In the genomic region with DNA sequence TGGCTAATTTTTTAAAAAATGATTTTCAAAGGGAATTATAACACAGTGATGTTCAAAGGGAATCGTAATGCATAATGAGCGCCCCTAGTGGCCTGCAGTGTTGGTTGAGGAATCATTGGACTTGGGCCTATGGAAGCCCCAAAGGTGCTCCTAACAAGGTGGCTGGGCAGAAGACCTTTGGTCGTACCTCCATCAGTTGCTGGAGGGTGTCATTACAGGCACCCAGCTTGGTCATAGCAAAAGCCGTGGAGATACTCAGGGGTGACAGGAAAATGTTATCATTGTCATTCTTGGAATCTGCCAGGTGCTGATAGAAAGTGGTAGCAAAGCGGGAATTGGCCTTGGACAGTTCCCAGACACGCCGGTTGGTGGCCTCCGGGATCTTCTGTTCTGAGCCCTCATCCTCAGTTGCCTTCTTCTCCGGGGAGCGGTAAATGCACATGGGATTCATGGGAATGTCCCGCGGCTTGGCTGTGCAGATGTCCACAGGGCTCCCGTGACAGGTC, we compare ENCODE assay signal across 10 cellular contexts. TPM values are rescaled to one million over a fixed set of nuclear protein-coding genes. Genes with fewer than 3 reads are reported as not detected.
DNase-seq lines count a peak whose midpoint lies in the region; ATAC-seq, FAIRE-seq and TF ChIP-seq lines count a peak whose summit lies in the region.
"Had no signal": no experiment of that assay in that cellular context is flagged by ENCODE, and none has a peak within 500 bp of the region (broad histone marks: within the 10 kb centered on the region; RNA-seq: fewer than 3 reads in every experiment).

No MANE protein-coding gene starts in this region.

- no peaks in the 10 kb centered on the region for H3K4me1 ChIP-seq in hepatocyte (ENCODE audit: insufficient read depth)

- DNase-seq in DMS53 treated with DMSO at 0.1 percent for 48 hours (lab: John Stamatoyannopoulos, UW; ENCODE audit: unreplicated experiment) (peak; percentile 20), HT1080 (ENCODE audit: low read depth) (peak; percentile 18), hepatocyte (ENCODE audit: low spot score) (peak; percentile 21), dorsolateral prefrontal cortex (no peak), Right ventricle myocardium inferior (ENCODE audit: missing footprints) (no peak), occipital lobe (lab: John Stamatoyannopoulos, UW) (no peak)
- DNase-seq: naive B cell had no signal

- 85% methylated on average over 13 of the region's 13 CpGs for WGBS in hepatocyte (ENCODE audit: low lambda C conversion rate, missing lambda C conversion rate)

- intact Hi-C loops in dorsolateral prefrontal cortex (cut with DNase I) (no loop called here), Right ventricle myocardium inferior (cut with DNase I) (no loop called here)

- no peaks in the 10 kb centered on the region for H3K9me2 ChIP-seq in hepatocyte (replicated peaks; ENCODE audit: insufficient read depth)

- H3K4me2 ChIP-seq in hepatocyte: no peak overlapping the region

- H3K27ac ChIP-seq in hepatocyte (no peak overlapping the region), dorsolateral prefrontal cortex (no peak overlapping the region)

- H4K20me1 ChIP-seq in hepatocyte (ENCODE audit: insufficient read depth, poor library complexity, severe bottlenecking): no peaks in the 10 kb centered on the region

- peak; percentile 32 for TF ChIP-seq CTCF in hepatocyte (IDR thresholded peaks at IDR 0.05; ENCODE audit: poor library complexity)
- peak in 4 of 56 donors; percentile 7 to 23 (median 18) for TF ChIP-seq CTCF in dorsolateral prefrontal cortex (IDR thresholded peaks at IDR 0.05 in 54 of 56, conservative IDR thresholded peaks at IDR 0.05 in 2 of 56; ENCODE audit: low read depth in 1 of 56, partially characterized antibody in 56 of 56)

- H2AFZ ChIP-seq in hepatocyte: no peak overlapping the region

- no peaks in the 10 kb centered on the region for H3K79me2 ChIP-seq in hepatocyte

- no peaks in the 10 kb centered on the region for H3K9me3 ChIP-seq in hepatocyte (ENCODE audit: low read depth)

- H3K4me3 ChIP-seq in hepatocyte (no peak overlapping the region), dorsolateral prefrontal cortex (no peak overlapping the region)

- FAIRE-seq in TTC549 (lab: Jason Lieb, UNC): peak; percentile 38

- ATAC-seq in Right ventricle myocardium inferior (no peak), HG02759 (IDR thresholded peaks at IDR 0.05; ENCODE audit: unreplicated experiment) (no peak)
- ATAC-seq: T-cell had no signal

- H3K36me3 ChIP-seq in hepatocyte (replicated peaks; ENCODE audit: insufficient read depth, low read depth): no peaks in the 10 kb centered on the region

- H3K27me3 ChIP-seq in hepatocyte: no peaks in the 10 kb centered on the region
- H3K27me3 ChIP-seq in dorsolateral prefrontal cortex: no peaks in the 10 kb centered on the region

RNA-seq across cellular contexts. Expression of a gene that starts 2.7 kb away (rescaled TPM):
- not detected in 2 replicates for total RNA-seq in HT1080 (2014; rRNA removed; shearing (Covaris generic))
- not detected in 2 replicates for polyA plus RNA-seq in HT1080 (2015; cell fraction: cytosol; rRNA removed)
- polyA plus RNA-seq in HT1080 (2015; cell fraction: nucleus; rRNA removed): not detected in 2 replicates
- total RNA-seq in hepatocyte: 123 and 125 TPM in 2 replicates
- polyA plus RNA-seq in hepatocyte: 53.5 and 85.4 TPM in 2 replicates
- 1 to 10 TPM in 7 of 120 experiments, under 1 TPM in 32, not detected in 81; 0.27 to 2.0 (median 0.58) TPM for total RNA-seq in dorsolateral prefrontal cortex
- 0.46 TPM for total RNA-seq in Right ventricle myocardium inferior
- 0.94 TPM for total RNA-seq in occipital lobe

RNA-seq across cellular contexts. Expression of a gene that starts 46.2 kb away (rescaled TPM):
- 3.6 and 3.8 TPM in 2 replicates for total RNA-seq in HT1080 (2014; rRNA removed; shearing (Covaris generic))
- polyA plus RNA-seq in HT1080 (2015; cell fraction: cytosol; rRNA removed): 1.4 and 1.6 TPM in 2 replicates
- polyA plus RNA-seq in HT1080 (2015; cell fraction: nucleus; rRNA removed): 5.9 and 8.1 TPM in 2 replicates
- total RNA-seq in hepatocyte: 9.2 and 9.3 TPM in 2 replicates
- polyA plus RNA-seq in hepatocyte: 0.99 and 1.0 TPM in 2 replicates
- total RNA-seq in dorsolateral prefrontal cortex: 10 to 100 TPM; 14.3 to 44.8 (median 23.1) TPM
- total RNA-seq in Right ventricle myocardium inferior: 7.7 TPM
- total RNA-seq in occipital lobe: 52.7 TPM

RNA-seq across cellular contexts. Expression of a gene that starts 46.6 kb away (rescaled TPM):
- 409 and 619 TPM in 2 replicates for total RNA-seq in HT1080 (2014; rRNA removed; shearing (Covaris generic))
- 558 and 567 TPM in 2 replicates for polyA plus RNA-seq in HT1080 (2015; cell fraction: cytosol; rRNA removed)
- polyA plus RNA-seq in HT1080 (2015; cell fraction: nucleus; rRNA removed): 1,555 and 1,779 TPM in 2 replicates
- 495 and 553 TPM in 2 replicates for total RNA-seq in hepatocyte
- polyA plus RNA-seq in hepatocyte: 162 and 174 TPM in 2 replicates
- total RNA-seq in dorsolateral prefrontal cortex: 100 to 1,000 TPM in 112 of 120 experiments, 10 to 100 TPM in 8; 88.6 to 204 (median 118) TPM
- 46.4 TPM for total RNA-seq in Right ventricle myocardium inferior
- 605 TPM for total RNA-seq in occipital lobe

Comparison
In these comparisons a context has a peak if more than half of its experiments do, and no peak if none do; other contexts are left out.
1. DNase-seq: peak in DMS53 treated with DMSO at 0.1 percent for 48 hours (single experiment), HT1080 (single experiment) and hepatocyte (single experiment); none in dorsolateral prefrontal cortex (0 of 10), Right ventricle myocardium inferior (single experiment) and occipital lobe (single experiment).
2. RNA of a gene that starts 2.7 kb away (total RNA-seq): 123 to 125 TPM in hepatocyte; 0.94 TPM in occipital lobe (single experiment), 0.46 TPM in Right ventricle myocardium inferior (single experiment), 0.27 to 2.0 TPM in dorsolateral prefrontal cortex and not detected in HT1080; every median in the first group is over 10 times any median in the second.